ENCODE assay signal across 11 cellular contexts in the genomic region with DNA sequence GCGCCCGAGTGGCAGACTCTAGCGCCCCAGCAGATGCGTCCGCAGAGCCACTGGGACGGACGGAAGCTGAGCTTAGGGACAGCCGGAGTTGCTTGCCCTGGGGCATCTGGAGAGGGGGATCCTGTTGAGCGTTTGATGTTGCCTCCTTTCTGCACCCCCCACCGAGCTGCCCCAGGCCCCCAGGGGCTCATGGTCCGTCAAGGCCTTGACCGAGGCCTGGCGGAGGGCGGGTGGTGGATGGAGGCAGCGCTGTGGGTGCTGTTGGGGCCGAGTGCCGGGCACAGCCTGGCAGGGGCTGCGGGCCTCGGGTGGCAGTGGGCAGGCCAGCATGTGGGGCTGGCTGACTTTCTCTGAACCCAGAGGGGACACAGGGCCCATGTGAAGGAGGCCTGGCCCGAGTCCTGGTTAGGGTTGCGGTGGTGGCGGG. TPM values are rescaled to one million over a fixed set of nuclear protein-coding genes. Genes with fewer than 3 reads are reported as not detected.
A peak's percentile ranks its signal among the peaks of the same experiment; 100 is the strongest.
DNase-seq lines count a peak whose midpoint lies in the region; TF ChIP-seq lines count a peak whose summit lies in the region.
"Had no signal": no experiment of that assay in that cellular context is flagged by ENCODE, and none has a peak within 500 bp of the region (broad histone marks: within the 10 kb centered on the region; RNA-seq: fewer than 3 reads in every experiment).

No MANE protein-coding gene starts in this region.

- H3K36me3 ChIP-seq in DOHH2 (ENCODE audit: control insufficient read depth, low read length) (peaks cover 8% of the 10 kb centered on the region), Loucy (ENCODE audit: insufficient read depth, low read length) (no peaks in the 10 kb centered on the region), neuron (ENCODE audit: insufficient read depth, low read length) (peaks cover 2% of the 10 kb centered on the region)
- H3K36me3 ChIP-seq: esophagus muscularis mucosa had no signal

- peaks cover 12% of the 10 kb centered on the region for H3K4me1 Mint-ChIP-seq in MCF 10A (ENCODE audit: insufficient read depth, unreplicated experiment)

- no peaks in the 10 kb centered on the region for H3K36me3 Mint-ChIP-seq in MCF 10A (ENCODE audit: insufficient read depth, unreplicated experiment)

- no peak overlapping the region for H3K27ac ChIP-seq in DOHH2 (ENCODE audit: low read depth, low read length)

- peak overlapping the region; percentile 83 for H3K4me3 Mint-ChIP-seq in MCF 10A (ENCODE audit: unreplicated experiment)

- TF ChIP-seq POLR2A in erythroblast (IDR thresholded peaks at IDR 0.05; ENCODE audit: low read length) = no peak

- peak overlapping the region; percentile 95 for H3K4me2 ChIP-seq in DOHH2 (ENCODE audit: low read length)
- H3K4me2 ChIP-seq in Loucy (ENCODE audit: low read depth, low read length, poor library complexity, severe bottlenecking) = peak overlapping the region; percentile 94

- H3K4me1 ChIP-seq in DOHH2 (ENCODE audit: control insufficient read depth, low read length) (peaks cover 26% of the 10 kb centered on the region), Loucy (ENCODE audit: insufficient read depth, low read length, poor library complexity, severe bottlenecking) (peaks cover 24% of the 10 kb centered on the region), neuron (ENCODE audit: insufficient read depth, low read length) (peaks cover 22% of the 10 kb centered on the region)

- H4K20me1 ChIP-seq in DOHH2 (ENCODE audit: control insufficient read depth, insufficient read depth, low read depth, low read length) (peaks cover 23% of the 10 kb centered on the region; the same call in 1 of the 2 replicates), Loucy (ENCODE audit: insufficient read depth, low read length, poor library complexity, severe bottlenecking) (peaks cover 62% of the 10 kb centered on the region)

- CTCF ChIA-PET in MCF 10A (lab: Yijun Ruan, JAX) = no interaction called here

- peak overlapping the region; percentile 79 for H3K9ac ChIP-seq in Loucy (ENCODE audit: low read depth, low read length, poor library complexity, severe bottlenecking)

- TF ChIP-seq CTCF in DOHH2 (IDR thresholded peaks at IDR 0.05; ENCODE audit: low read depth, low read length, poor library complexity, severe bottlenecking) (no peak), Loucy (conservative IDR thresholded peaks at IDR 0.05; ENCODE audit: low read length) (no peak), MCF 10A (IDR thresholded peaks at IDR 0.05; ENCODE audit: unreplicated experiment) (no peak)

- peak overlapping the region; percentile 99 for H3K4me3 ChIP-seq in DOHH2 (ENCODE audit: low read length)
- H3K4me3 ChIP-seq in Loucy (ENCODE audit: low read length, poor library complexity, severe bottlenecking) = peak overlapping the region; percentile 80
- peak overlapping the region; percentile 79 for H3K4me3 ChIP-seq in neuron (ENCODE audit: low read length)

- no peaks in the 10 kb centered on the region for H3K9me2 ChIP-seq in DOHH2 (replicated peaks; ENCODE audit: control insufficient read depth, low read length)
- H3K9me2 ChIP-seq in Loucy (replicated peaks; ENCODE audit: low read depth, low read length) = no peaks in the 10 kb centered on the region

- H3K9me3 ChIP-seq in DOHH2 (ENCODE audit: control insufficient read depth, insufficient read depth, low read length) (no peaks in the 10 kb centered on the region), Loucy (ENCODE audit: insufficient read depth, low read depth, low read length) (no peaks in the 10 kb centered on the region), neuron (ENCODE audit: low read length) (peaks cover 4% of the 10 kb centered on the region)
- H3K9me3 ChIP-seq: esophagus muscularis mucosa had no signal

- DNase-seq in MCF 10A (ENCODE audit: unreplicated experiment) = no peak
- DNase-seq in effector CD4-positive, alpha-beta T cell = no peak
- DNase-seq in erythroblast (lab: John Stamatoyannopoulos, UW) = no peak
- no peak for DNase-seq in DMS153 (lab: John Stamatoyannopoulos, UW)
- DNase-seq in NCI-H1436 (lab: John Stamatoyannopoulos, UW) = no peak
- DNase-seq: kidney glomerular epithelial cell, NCI-H526 treated with DMSO at 0.1 percent for 48 hours had no signal

- H2AFZ ChIP-seq in Loucy (ENCODE audit: low read length) (no peak overlapping the region), neuron (ENCODE audit: low read depth, low read length) (no peak overlapping the region)

- H3K79me2 ChIP-seq in DOHH2 (ENCODE audit: control insufficient read depth, low read length) = peaks cover 71% of the 10 kb centered on the region
- H3K79me2 ChIP-seq in Loucy (ENCODE audit: insufficient read depth, low read length) = peaks cover 80% of the 10 kb centered on the region

- H3K27ac Mint-ChIP-seq in MCF 10A (ENCODE audit: low read depth, unreplicated experiment) = peak overlapping the region; percentile 75

- H3K27me3 ChIP-seq in DOHH2 (ENCODE audit: control insufficient read depth, low read length) (no peaks in the 10 kb centered on the region), Loucy (ENCODE audit: insufficient read depth, low read length, poor library complexity, severe bottlenecking) (no peaks in the 10 kb centered on the region), neuron (ENCODE audit: insufficient read depth, low read length) (no peaks in the 10 kb centered on the region)

- POLR2A ChIA-PET in MCF 10A (lab: Yijun Ruan, JAX) = no interaction called here

- no TSS peak for BruUV-seq in MCF 10A (replicated peaks; lab: Mats Ljungman, UMichigan)

- H3K9me3 Mint-ChIP-seq in MCF 10A (ENCODE audit: unreplicated experiment) = no peaks in the 10 kb centered on the region

- no peaks in the 10 kb centered on the region for H3K27me3 Mint-ChIP-seq in MCF 10A (ENCODE audit: insufficient read depth, unreplicated experiment)

- intact Hi-C loops in MCF 10A (cut with micrococcal nuclease) = no loop called here

- H3F3A ChIP-seq in DOHH2 (ENCODE audit: control insufficient read depth, insufficient read depth) (peaks cover 9% of the 10 kb centered on the region), Loucy (ENCODE audit: low read depth) (no peaks in the 10 kb centered on the region; the same call in 1 of the 2 replicates)

RNA-seq across cellular contexts. Expression of gene CSNK1G2, which starts 2.7 kb away (rescaled TPM):
- total RNA-seq in MCF 10A (2022) = 48.5 and 54.4 TPM in 2 replicates

RNA-seq across cellular contexts. Expression of gene ADAT3, which starts 38.5 kb away (rescaled TPM):
- total RNA-seq in MCF 10A (2022) = 6.8 and 6.9 TPM in 2 replicates

RNA-seq across cellular contexts. Expression of gene SCAMP4, which starts 38.5 kb away (rescaled TPM):
- 48.7 and 67.2 TPM in 2 replicates for total RNA-seq in MCF 10A (2022)

RNA-seq across cellular contexts. Expression of gene ABHD17A, which starts 58.4 kb away (rescaled TPM):
- total RNA-seq in MCF 10A (2022) = 38.9 and 39.5 TPM in 2 replicates
